In genomic region chr21:42407476-42407875, GRCh38 we compare ENCODE assay signal across 28 cellular contexts. TPM values are rescaled to one million over a fixed set of nuclear protein-coding genes. Genes with fewer than 3 reads are reported as not detected.
DNase-seq lines count a peak whose midpoint lies in the region; ATAC-seq and TF ChIP-seq lines count a peak whose summit lies in the region.
"Had no signal": no experiment of that assay in that cellular context is flagged by ENCODE, and none has a peak within 500 bp of the region (broad histone marks: within the 10 kb centered on the region; RNA-seq: fewer than 3 reads in every experiment).

No MANE protein-coding gene starts in this region.

- H4K8ac ChIP-seq in mesendoderm (ENCODE audit: low read depth, low read length), result no peak overlapping the region

- CTCF ChIA-PET in CD8-positive, alpha-beta T cell (lab: Charles Lee), result interaction anchor here (0.5 to 1.1 kb wide), 2 partner anchors 17 to 23 kb away, joined by 3 read pairs; no protein-coding TSS in a partner anchor
- CTCF ChIA-PET in activated CD8-positive, alpha-beta T cell treated with anti-CD3 and anti-CD28 coated beads, Interleukin-2, amount 10 ng/mL, durations not matched to agents 7 days and 5 days (lab: Charles Lee), result no interaction called here

- no peak overlapping the region for H3K23ac ChIP-seq in mesendoderm (ENCODE audit: low read length)

- H3K27ac ChIP-seq in CD8-positive, alpha-beta T cell (ENCODE audit: low read depth, low read length), result peak overlapping the region; percentile 71
- no peak overlapping the region for H3K27ac ChIP-seq in mesendoderm (ENCODE audit: low read depth, low read length)
- H3K27ac ChIP-seq: C4-2B, dorsolateral prefrontal cortex, HL-60, ovary, stomach, transverse colon had no signal

- intact Hi-C loops in CD8-positive, alpha-beta T cell (cut with DNase I, micrococcal nuclease), result loop anchor here in 1 of 2 experiments (2.0 kb wide), 1 partner anchor 15 kb away; no protein-coding TSS in a partner anchor

- WGBS in mesendoderm (ENCODE audit: extremely low coverage, insufficient coverage, low lambda C conversion rate), result no CpG with 5 or more reads among the region's 5 CpGs

- TF ChIP-seq CTCF in CD8-positive, alpha-beta T cell (IDR thresholded peaks at IDR 0.05), result no peak

- H3K4me3 ChIP-seq in CD8-positive, alpha-beta T cell (ENCODE audit: low read depth, low read length), result peak overlapping the region; percentile 93
- H3K4me3 ChIP-seq in mesendoderm (ENCODE audit: low read length), result no peak overlapping the region
- H3K4me3 ChIP-seq: dorsolateral prefrontal cortex, ovary, stomach, transverse colon had no signal

- no peaks in the 10 kb centered on the region for H3K9me3 Mint-ChIP-seq in activated T-cell treated with anti-CD3 and anti-CD28 coated beads, Interleukin-2, amount 50 U/mL, for 24 hours
- H3K9me3 Mint-ChIP-seq in CD8-positive, alpha-beta T cell, result no peaks in the 10 kb centered on the region
- no peaks in the 10 kb centered on the region for H3K9me3 Mint-ChIP-seq in activated CD8-positive, alpha-beta T cell treated with anti-CD3 and anti-CD28 coated beads, Interleukin-2, amount 10 ng/mL, durations not matched to agents 7 days and 5 days (ENCODE audit: insufficient read depth)
- H3K9me3 Mint-ChIP-seq in naive thymus-derived CD8-positive, alpha-beta T cell, result no peaks in the 10 kb centered on the region
- H3K9me3 Mint-ChIP-seq: memory B cell had no signal

- H3K4ac ChIP-seq in mesendoderm (ENCODE audit: low read depth, low read length), result no peak overlapping the region

- H3K79me1 ChIP-seq in mesendoderm (ENCODE audit: low read length), result no peaks in the 10 kb centered on the region

- no peak overlapping the region for H2BK120ac ChIP-seq in mesendoderm (ENCODE audit: low read depth, low read length)

- DNase-seq in activated T-cell treated with anti-CD3 and anti-CD28 coated beads, Interleukin-2, amount 50 U/mL, for 24 hours, result no peak
- no peak for DNase-seq in activated T-cell treated with anti-CD3 and anti-CD28 coated beads for 4 hours
- peak in 1 of 7 experiments; percentile 54 for DNase-seq in CD8-positive, alpha-beta T cell
- DNase-seq in activated CD8-positive, alpha-beta T cell treated with anti-CD3 and anti-CD28 coated beads, Interleukin-2, amount 10 ng/mL, durations not matched to agents 7 days and 5 days, result no peak
- peak in 1 of 10 donors; percentile 33 for DNase-seq in naive thymus-derived CD8-positive, alpha-beta T cell
- no peak for DNase-seq in SK-N-DZ (ENCODE audit: low spot score)
- DNase-seq in G401 (ENCODE audit: low spot score), result no peak
- DNase-seq in mesendoderm, result no peak
- DNase-seq: ACHN; central memory CD4-positive, alpha-beta T cell; DMS153; dorsolateral prefrontal cortex; GDM1; heart left ventricle; left colon; NCI-H1105 treated with DMSO at 0.1 percent for 48 hours; NCI-H2081; NCI-H345; NCI-H82; ovary; stimulated activated CD4-positive, alpha-beta T cell treated with anti-CD3 and anti-CD28 coated beads, Interleukin-4, amount 100 ng/mL, for 1 hour; stomach had no signal

- no peaks in the 10 kb centered on the region for H3K79me2 ChIP-seq in mesendoderm (ENCODE audit: control insufficient read depth, insufficient read depth, low read length)

- no peak for ATAC-seq in CD8-positive, alpha-beta T cell
- ATAC-seq in activated CD8-positive, alpha-beta T cell treated with anti-CD3 and anti-CD28 coated beads, Interleukin-2, amount 10 ng/mL, durations not matched to agents 7 days and 5 days, result no peak
- ATAC-seq in naive thymus-derived CD8-positive, alpha-beta T cell, result no peak
- ATAC-seq: heart left ventricle, left colon, Right ventricle myocardium inferior had no signal

- POLR2A ChIA-PET in CD8-positive, alpha-beta T cell (lab: Charles Lee), result interaction anchor here (1.3 to 1.5 kb wide), 2 partner anchors 37 to 41 kb away, joined by 3 read pairs; no protein-coding TSS in a partner anchor
- POLR2A ChIA-PET in activated CD8-positive, alpha-beta T cell treated with anti-CD3 and anti-CD28 coated beads, Interleukin-2, amount 10 ng/mL, durations not matched to agents 7 days and 5 days (lab: Charles Lee), result interaction anchor here (1.1 kb wide), 1 partner anchor 15 kb away, joined by 4 read pairs; no protein-coding TSS in a partner anchor
- POLR2A ChIA-PET in naive thymus-derived CD8-positive, alpha-beta T cell (lab: Charles Lee), result no interaction called here

- H3K4me3 Mint-ChIP-seq in activated T-cell treated with anti-CD3 and anti-CD28 coated beads, Interleukin-2, amount 50 U/mL, for 24 hours, result peak overlapping the region; percentile 95
- H3K4me3 Mint-ChIP-seq in CD8-positive, alpha-beta T cell, result peak overlapping the region; percentile 89
- H3K4me3 Mint-ChIP-seq in activated CD8-positive, alpha-beta T cell treated with anti-CD3 and anti-CD28 coated beads, Interleukin-2, amount 10 ng/mL, durations not matched to agents 7 days and 5 days, result peak overlapping the region; percentile 95
- H3K4me3 Mint-ChIP-seq in naive thymus-derived CD8-positive, alpha-beta T cell, result peak overlapping the region; percentile 86 to 99 (median 96)
- H3K4me3 Mint-ChIP-seq: memory B cell had no signal

- no peak overlapping the region for H3K4me2 ChIP-seq in mesendoderm (ENCODE audit: low read length)

- no peaks in the 10 kb centered on the region for H3K9me3 ChIP-seq in CD8-positive, alpha-beta T cell (ENCODE audit: low read length)
- H3K9me3 ChIP-seq: heart left ventricle, ovary, stomach, transverse colon had no signal

- peaks cover 55% of the 10 kb centered on the region for H3K36me3 Mint-ChIP-seq in activated T-cell treated with anti-CD3 and anti-CD28 coated beads, Interleukin-2, amount 50 U/mL, for 24 hours (ENCODE audit: low read depth)
- peaks cover 33% of the 10 kb centered on the region for H3K36me3 Mint-ChIP-seq in CD8-positive, alpha-beta T cell
- peaks cover 44% of the 10 kb centered on the region for H3K36me3 Mint-ChIP-seq in activated CD8-positive, alpha-beta T cell treated with anti-CD3 and anti-CD28 coated beads, Interleukin-2, amount 10 ng/mL, durations not matched to agents 7 days and 5 days (ENCODE audit: low read depth)
- peaks cover 13 to 28% (median 26%) of the 10 kb centered on the region in 3 donors for H3K36me3 Mint-ChIP-seq in naive thymus-derived CD8-positive, alpha-beta T cell
- H3K36me3 Mint-ChIP-seq: memory B cell had no signal

- H3K9ac ChIP-seq in mesendoderm (ENCODE audit: low read length), result no peak overlapping the region

- H3K27me3 Mint-ChIP-seq in activated T-cell treated with anti-CD3 and anti-CD28 coated beads, Interleukin-2, amount 50 U/mL, for 24 hours, result no peaks in the 10 kb centered on the region
- H3K27me3 Mint-ChIP-seq in CD8-positive, alpha-beta T cell (ENCODE audit: low read depth), result no peaks in the 10 kb centered on the region
- no peaks in the 10 kb centered on the region for H3K27me3 Mint-ChIP-seq in activated CD8-positive, alpha-beta T cell treated with anti-CD3 and anti-CD28 coated beads, Interleukin-2, amount 10 ng/mL, durations not matched to agents 7 days and 5 days (ENCODE audit: low read depth)
- H3K27me3 Mint-ChIP-seq in naive thymus-derived CD8-positive, alpha-beta T cell, result no peaks in the 10 kb centered on the region

- H3K27ac Mint-ChIP-seq in activated T-cell treated with anti-CD3 and anti-CD28 coated beads, Interleukin-2, amount 50 U/mL, for 24 hours, result peak overlapping the region; percentile 98
- peak overlapping the region; percentile 94 for H3K27ac Mint-ChIP-seq in CD8-positive, alpha-beta T cell
- peak overlapping the region; percentile 92 for H3K27ac Mint-ChIP-seq in activated CD8-positive, alpha-beta T cell treated with anti-CD3 and anti-CD28 coated beads, Interleukin-2, amount 10 ng/mL, durations not matched to agents 7 days and 5 days
- H3K27ac Mint-ChIP-seq in naive thymus-derived CD8-positive, alpha-beta T cell, result peak overlapping the region; percentile 94 to 99 (median 97)
- H3K27ac Mint-ChIP-seq: memory B cell had no signal

- H3K4me1 Mint-ChIP-seq in activated T-cell treated with anti-CD3 and anti-CD28 coated beads, Interleukin-2, amount 50 U/mL, for 24 hours (ENCODE audit: low read depth), result peaks cover 58% of the 10 kb centered on the region
- H3K4me1 Mint-ChIP-seq in CD8-positive, alpha-beta T cell (ENCODE audit: low read depth), result peaks cover 62% of the 10 kb centered on the region
- peaks cover 48% of the 10 kb centered on the region for H3K4me1 Mint-ChIP-seq in activated CD8-positive, alpha-beta T cell treated with anti-CD3 and anti-CD28 coated beads, Interleukin-2, amount 10 ng/mL, durations not matched to agents 7 days and 5 days (ENCODE audit: low read depth)
- H3K4me1 Mint-ChIP-seq in naive thymus-derived CD8-positive, alpha-beta T cell, result peaks cover 32 to 56% (median 44%) of the 10 kb centered on the region in 4 donors

- no peak overlapping the region for H2BK5ac ChIP-seq in mesendoderm (ENCODE audit: low read length)

- H4K5ac ChIP-seq in mesendoderm (ENCODE audit: low read length), result no peak overlapping the region

- in situ Hi-C loops in G401 (cut with HindIII; ENCODE audit: low sequenced_read_pairs), result loop anchor here (10.0 kb wide), 1 partner anchor 63 kb away; no protein-coding TSS in a partner anchor

- no peaks in the 10 kb centered on the region for H3K27me3 ChIP-seq in CD8-positive, alpha-beta T cell (ENCODE audit: insufficient read depth, low read length)
- no peaks in the 10 kb centered on the region for H3K27me3 ChIP-seq in mesendoderm (ENCODE audit: insufficient read depth, low read length, poor library complexity)
- H3K27me3 ChIP-seq: ovary, transverse colon had no signal

- no peak overlapping the region for H2BK15ac ChIP-seq in mesendoderm (replicated peaks; ENCODE audit: low read depth)

- H3K4me1 ChIP-seq in CD8-positive, alpha-beta T cell (ENCODE audit: insufficient read depth, low read length), result peaks cover 65% of the 10 kb centered on the region
- no peaks in the 10 kb centered on the region for H3K4me1 ChIP-seq in mesendoderm (ENCODE audit: control insufficient read depth, low read depth, low read length)
- H3K4me1 ChIP-seq: heart left ventricle, transverse colon had no signal

- H3K18ac ChIP-seq in mesendoderm (ENCODE audit: low read length), result no peak overlapping the region

- H3K56ac ChIP-seq in mesendoderm (ENCODE audit: low read length), result no peak overlapping the region

- peaks cover 54% of the 10 kb centered on the region for H3K36me3 ChIP-seq in CD8-positive, alpha-beta T cell (ENCODE audit: insufficient read depth, low read length)
- H3K36me3 ChIP-seq in mesendoderm (ENCODE audit: control insufficient read depth, insufficient read depth, low read length), result no peaks in the 10 kb centered on the region
- H3K36me3 ChIP-seq: heart left ventricle, ovary, stomach, transverse colon had no signal

- H2AK5ac ChIP-seq in mesendoderm (ENCODE audit: low read length), result no peak overlapping the region

RNA-seq across cellular contexts. Expression of gene UBASH3A, which starts 3.8 kb away (rescaled TPM):
- 10 to 100 TPM; 62.9 to 63.4 TPM for total RNA-seq in CD8-positive, alpha-beta T cell
- total RNA-seq in activated CD8-positive, alpha-beta T cell treated with anti-CD3 and anti-CD28 coated beads, Interleukin-2, amount 10 ng/mL, durations not matched to agents 7 days and 5 days, result 10 to 100 TPM; 68.7 to 74.0 TPM
- 10 to 100 TPM; 91.6 to 99.6 TPM for total RNA-seq in naive thymus-derived CD8-positive, alpha-beta T cell
- 10 to 100 TPM; 32.8 to 75.3 (median 53.9) TPM for polyA plus RNA-seq in naive thymus-derived CD8-positive, alpha-beta T cell
- polyA plus RNA-seq in SK-N-DZ (2014; cell fraction: cytosol; rRNA removed), result not detected in 2 replicates
- not detected in 2 replicates for polyA plus RNA-seq in SK-N-DZ (2014; cell fraction: nucleus; rRNA removed)
- total RNA-seq in G401 (2014; rRNA removed; shearing (Covaris generic)), result not detected in 2 replicates
- polyA plus RNA-seq in mesendoderm (2013, experiment 1 of 2), result not detected
- polyA plus RNA-seq in mesendoderm (2013, experiment 2 of 2), result not detected
- total RNA-seq: astrocyte, Right ventricle myocardium inferior had no signal

RNA-seq across cellular contexts. Expression of gene TMPRSS3, which starts 11.6 kb away (rescaled TPM):
- 1 to 10 TPM; 1.2 TPM for total RNA-seq in CD8-positive, alpha-beta T cell
- 10 to 100 TPM in 1 of 2 experiments, 1 to 10 TPM in 1; 9.9 to 10.1 TPM for total RNA-seq in activated CD8-positive, alpha-beta T cell treated with anti-CD3 and anti-CD28 coated beads, Interleukin-2, amount 10 ng/mL, durations not matched to agents 7 days and 5 days
- 1 to 10 TPM; 2.2 to 2.9 TPM for total RNA-seq in naive thymus-derived CD8-positive, alpha-beta T cell
- 1 to 10 TPM in 1 of 3 donors, under 1 TPM in 1, not detected in 1; 0.89 to 1.4 TPM for polyA plus RNA-seq in naive thymus-derived CD8-positive, alpha-beta T cell
- 0.12 TPM in 1 of 2 replicates, not detected in the other for polyA plus RNA-seq in SK-N-DZ (2014; cell fraction: cytosol; rRNA removed)
- not detected in 2 replicates for polyA plus RNA-seq in SK-N-DZ (2014; cell fraction: nucleus; rRNA removed)
- total RNA-seq in G401 (2014; rRNA removed; shearing (Covaris generic)), result not detected in 2 replicates
- polyA plus RNA-seq in mesendoderm (2013, experiment 1 of 2), result 0.01 TPM
- 0.03 TPM for polyA plus RNA-seq in mesendoderm (2013, experiment 2 of 2)
- total RNA-seq: astrocyte, Right ventricle myocardium inferior had no signal
- polyA plus RNA-seq: heart left ventricle had no signal

RNA-seq across cellular contexts. Expression of gene TFF1, which starts 41.1 kb away (rescaled TPM):
- not detected for total RNA-seq in CD8-positive, alpha-beta T cell
- total RNA-seq in activated CD8-positive, alpha-beta T cell treated with anti-CD3 and anti-CD28 coated beads, Interleukin-2, amount 10 ng/mL, durations not matched to agents 7 days and 5 days, result not detected
- total RNA-seq in naive thymus-derived CD8-positive, alpha-beta T cell, result not detected
- not detected for polyA plus RNA-seq in naive thymus-derived CD8-positive, alpha-beta T cell
- not detected in 2 replicates for polyA plus RNA-seq in SK-N-DZ (2014; cell fraction: cytosol; rRNA removed)
- polyA plus RNA-seq in SK-N-DZ (2014; cell fraction: nucleus; rRNA removed), result not detected in 2 replicates
- not detected in 2 replicates for total RNA-seq in G401 (2014; rRNA removed; shearing (Covaris generic))
- not detected for polyA plus RNA-seq in mesendoderm (2013, experiment 1 of 2)
- polyA plus RNA-seq in mesendoderm (2013, experiment 2 of 2), result not detected
- total RNA-seq: astrocyte, dorsolateral prefrontal cortex, heart left ventricle, Right ventricle myocardium inferior had no signal
- polyA plus RNA-seq: heart left ventricle, ovary had no signal

RNA-seq across cellular contexts. Expression of gene TFF2, which starts 56.7 kb away (rescaled TPM):
- not detected for total RNA-seq in CD8-positive, alpha-beta T cell
- total RNA-seq in activated CD8-positive, alpha-beta T cell treated with anti-CD3 and anti-CD28 coated beads, Interleukin-2, amount 10 ng/mL, durations not matched to agents 7 days and 5 days, result not detected
- total RNA-seq in naive thymus-derived CD8-positive, alpha-beta T cell, result not detected
- polyA plus RNA-seq in naive thymus-derived CD8-positive, alpha-beta T cell, result not detected
- polyA plus RNA-seq in SK-N-DZ (2014; cell fraction: cytosol; rRNA removed), result not detected in 2 replicates
- not detected in 2 replicates for polyA plus RNA-seq in SK-N-DZ (2014; cell fraction: nucleus; rRNA removed)
- total RNA-seq in G401 (2014; rRNA removed; shearing (Covaris generic)), result not detected in 2 replicates
- not detected for polyA plus RNA-seq in mesendoderm (2013, experiment 1 of 2)
- 0.06 TPM for polyA plus RNA-seq in mesendoderm (2013, experiment 2 of 2)
- total RNA-seq: astrocyte, dorsolateral prefrontal cortex, heart left ventricle, Right ventricle myocardium inferior had no signal
- polyA plus RNA-seq: heart left ventricle, ovary had no signal

Comparison
In these comparisons a context has a peak if more than half of its experiments do, and no peak if none do; other contexts are left out.
1. RNA of gene UBASH3A, which starts 3.8 kb away (total RNA-seq): 91.6 to 99.6 TPM in naive thymus-derived CD8-positive, alpha-beta T cell, 68.7 to 74.0 TPM in activated CD8-positive, alpha-beta T cell treated with anti-CD3 and anti-CD28 coated beads, Interleukin-2, amount 10 ng/mL, durations not matched to agents 7 days and 5 days and 62.9 to 63.4 TPM in CD8-positive, alpha-beta T cell; not detected in G401; every median in the first group is over 10 times any median in the second.
2. Peak in every context shown above with its lines, with median percentiles within 50 percentile points of each other: H3K27ac Mint-ChIP-seq and H3K4me3 Mint-ChIP-seq.